2 cellular contexts compared by ENCODE assay signal in genomic region chr14:36505193-36505815, GRCh38.
TF ChIP-seq lines count a peak whose summit lies in the region.

No MANE protein-coding gene starts in this region.

TF ChIP-seq in SK-N-SH, 30 proteins besides CTCF, POLR2A, EP300 and RAD21 (continued from another document):
- TF ChIP-seq REST (IDR thresholded peaks at IDR 0.05; ENCODE audit: low read depth, low read length) (no peak), MAX (IDR thresholded peaks at IDR 0.05; ENCODE audit: low read depth) (no peak), PBX3 (IDR thresholded peaks at IDR 0.05) (no peak), RFX5 (IDR thresholded peaks at IDR 0.05; ENCODE audit: low read length) (no peak), RCOR1 (IDR thresholded peaks at IDR 0.05; ENCODE audit: low read length) (no peak), EZH2phosphoT487 (IDR thresholded peaks at IDR 0.05; ENCODE audit: borderline replicate concordance, low read depth) (no peak), SIN3A (IDR thresholded peaks at IDR 0.05; ENCODE audit: borderline replicate concordance, low read depth, low read length) (no peak), MXI1 (IDR thresholded peaks at IDR 0.05; ENCODE audit: low read depth, low read length) (no peak), SMC3 (IDR thresholded peaks at IDR 0.05; ENCODE audit: low read depth, low read length) (no peak), IRF3 (IDR thresholded peaks at IDR 0.05; ENCODE audit: low read depth, low read length) (no peak), TCF12 (IDR thresholded peaks at IDR 0.05) (no peak), USF2 (IDR thresholded peaks at IDR 0.05; ENCODE audit: borderline replicate concordance, low read depth, low read length) (no peak), GABPA (IDR thresholded peaks at IDR 0.05; ENCODE audit: low read depth) (no peak), CHD2 (IDR thresholded peaks at IDR 0.05; ENCODE audit: low read length, partially characterized antibody) (no peak), POLR2AphosphoS5 (IDR thresholded peaks at IDR 0.05; ENCODE audit: low read depth, low read length) (no peak), TEAD4 (IDR thresholded peaks at IDR 0.05; ENCODE audit: borderline replicate concordance, insufficient read depth) (no peak)
TF ChIP-seq in SK-N-SH: peak in this region for 0.

TF ChIP-seq in SK-N-SH treated with all-trans-retinoic acid at 6 μM for 48 hours, 23 proteins besides CTCF, POLR2A, EP300 and RAD21 (continued from another document):
- TF ChIP-seq PATZ1 (CRISPR knock-in tag; IDR thresholded peaks at IDR 0.05; ENCODE audit: borderline replicate concordance) (no peak), OSR1 (CRISPR knock-in tag; IDR thresholded peaks at IDR 0.05) (no peak), ARNTL (CRISPR knock-in tag; IDR thresholded peaks at IDR 0.05; ENCODE audit: borderline replicate concordance, low read depth) (no peak)
